Comparison of ENCODE assay signal across 9 cellular contexts in the genomic region with DNA sequence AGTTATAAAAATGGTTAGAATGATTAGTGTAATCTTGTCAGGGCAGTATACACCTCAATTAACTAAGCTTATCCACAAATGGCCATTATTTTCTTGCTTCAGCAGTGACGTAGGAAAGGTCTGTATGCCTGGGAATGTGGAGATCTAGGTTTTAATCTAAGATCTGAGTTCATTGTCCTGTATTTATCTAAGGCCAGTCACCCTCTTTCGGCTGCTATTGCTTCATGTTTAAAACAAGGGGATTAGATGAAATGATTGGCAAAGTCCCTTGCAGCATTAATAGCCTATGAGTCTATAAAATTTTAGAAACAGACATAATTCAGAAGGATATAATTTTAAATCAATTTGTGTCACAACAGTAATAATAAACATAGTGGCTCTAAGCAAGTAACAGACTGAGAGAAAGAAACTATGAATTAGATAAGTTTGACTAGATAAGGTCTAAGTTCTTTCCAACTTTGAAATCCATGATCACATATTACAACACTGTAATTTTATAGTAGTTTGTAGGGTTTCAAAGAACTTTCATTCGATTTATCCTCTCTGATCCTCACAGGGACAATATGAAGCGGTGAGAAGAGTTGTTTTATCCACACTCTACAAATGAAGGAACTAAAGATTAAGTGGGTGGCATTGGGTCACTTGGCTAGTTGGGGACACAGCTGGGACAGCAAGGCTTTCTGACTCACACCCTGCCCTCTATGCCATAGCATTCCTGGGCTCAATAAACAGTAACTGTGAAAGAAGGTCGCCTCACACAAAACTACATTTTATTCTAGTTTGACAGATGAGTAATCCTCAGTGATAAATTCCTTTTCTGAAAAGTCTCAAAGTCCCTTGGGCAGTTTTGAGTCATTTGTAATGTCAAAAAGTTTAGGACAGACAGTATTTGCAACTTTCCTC.
DNase-seq lines count a peak whose midpoint lies in the region; ATAC-seq and TF ChIP-seq lines count a peak whose summit lies in the region.
"Had no signal": no experiment of that assay in that cellular context is flagged by ENCODE, and none has a peak within 500 bp of the region (broad histone marks: within the 10 kb centered on the region; RNA-seq: fewer than 3 reads in every experiment).

No MANE protein-coding gene starts in this region.

- peaks cover 1% of the 10 kb centered on the region for H3K9me3 Mint-ChIP-seq in activated naive CD8-positive, alpha-beta T cell treated with anti-CD3 and anti-CD28 coated beads for 36 hours
- no peaks in the 10 kb centered on the region for H3K9me3 Mint-ChIP-seq in CD4-positive, alpha-beta T cell

- no peaks in the 10 kb centered on the region for H3K79me2 ChIP-seq in ACC112 (ENCODE audit: control insufficient read depth, insufficient read depth, low read length, unreplicated experiment)

- peak overlapping the region; percentile 92 for H3K27ac ChIP-seq in ACC112 (ENCODE audit: low read depth, low read length)
- no peak overlapping the region for H3K27ac ChIP-seq in CD4-positive, alpha-beta T cell (ENCODE audit: low read depth, low read length)

- peak overlapping the region; percentile 47 for H3K4me3 ChIP-seq in ACC112 (ENCODE audit: low read depth, low read length)

- H3K36me3 ChIP-seq in ACC112 (ENCODE audit: insufficient read depth, low read length): no peaks in the 10 kb centered on the region

- no peaks in the 10 kb centered on the region for H3K9me3 ChIP-seq in CD4-positive, alpha-beta T cell (ENCODE audit: control insufficient read depth, low read length)

- H3K4me3 Mint-ChIP-seq in activated naive CD8-positive, alpha-beta T cell treated with anti-CD3 and anti-CD28 coated beads for 36 hours: no peak overlapping the region
- no peak overlapping the region for H3K4me3 Mint-ChIP-seq in CD4-positive, alpha-beta T cell

- no peak for TF ChIP-seq CTCF in CD4-positive, alpha-beta T cell (IDR thresholded peaks at IDR 0.05)

- peak overlapping the region; percentile 37 for H3K27ac Mint-ChIP-seq in activated naive CD8-positive, alpha-beta T cell treated with anti-CD3 and anti-CD28 coated beads for 36 hours
- no peak overlapping the region for H3K27ac Mint-ChIP-seq in CD4-positive, alpha-beta T cell

- CTCF ChIA-PET in CD4-positive, alpha-beta T cell (lab: Charles Lee): no interaction called here

- no peaks in the 10 kb centered on the region for H3K27me3 ChIP-seq in ACC112 (ENCODE audit: insufficient read depth, low read length)
- H3K27me3 ChIP-seq in CD4-positive, alpha-beta T cell (ENCODE audit: control insufficient read depth, insufficient read depth, low read length): no peaks in the 10 kb centered on the region

- POLR2A ChIA-PET in CD4-positive, alpha-beta T cell (lab: Charles Lee): no interaction called here

- H3K4me1 ChIP-seq in ACC112 (ENCODE audit: control insufficient read depth, insufficient read depth, low read length, unreplicated experiment): peaks cover 15% of the 10 kb centered on the region

- peak; percentile 18 for DNase-seq in HCEC 1CT
- DNase-seq in activated naive CD8-positive, alpha-beta T cell treated with anti-CD3 and anti-CD28 coated beads for 36 hours: no peak
- DNase-seq in kidney tubule cell (ENCODE audit: low spot score): peak; percentile 72
- no peak for DNase-seq in CD4-positive, alpha-beta T cell
- DNase-seq in NCI-H2107 treated with DMSO at 0.1 percent for 48 hours (lab: John Stamatoyannopoulos, UW; ENCODE audit: unreplicated experiment): no peak
- DNase-seq in hippocampal formation (lab: John Stamatoyannopoulos, UW): no peak
- DNase-seq: COR-L47 had no signal

- intact Hi-C loops in CD4-positive, alpha-beta T cell (cut with DNase I, micrococcal nuclease): no loop called here

- H3K27me3 Mint-ChIP-seq in activated naive CD8-positive, alpha-beta T cell treated with anti-CD3 and anti-CD28 coated beads for 36 hours: peaks cover 9% of the 10 kb centered on the region
- H3K27me3 Mint-ChIP-seq in CD4-positive, alpha-beta T cell: no peaks in the 10 kb centered on the region

- peaks cover 14% of the 10 kb centered on the region for H3K4me1 Mint-ChIP-seq in activated naive CD8-positive, alpha-beta T cell treated with anti-CD3 and anti-CD28 coated beads for 36 hours
- H3K4me1 Mint-ChIP-seq in CD4-positive, alpha-beta T cell (ENCODE audit: low read depth): no peaks in the 10 kb centered on the region

- ATAC-seq in CD4-positive, alpha-beta T cell (ENCODE audit: poor library complexity): no peak
- no peak for ATAC-seq in GM18870 (IDR thresholded peaks at IDR 0.05; ENCODE audit: unreplicated experiment)

- H2AFZ ChIP-seq in ACC112 (ENCODE audit: low read length, unreplicated experiment): peak overlapping the region; percentile 63

- no peaks in the 10 kb centered on the region for H3K36me3 Mint-ChIP-seq in activated naive CD8-positive, alpha-beta T cell treated with anti-CD3 and anti-CD28 coated beads for 36 hours
- no peaks in the 10 kb centered on the region for H3K36me3 Mint-ChIP-seq in CD4-positive, alpha-beta T cell (ENCODE audit: low read depth)

Comparison
In these comparisons a context has a peak if more than half of its experiments do, and no peak if none do; other contexts are left out.
1. DNase-seq: peak in HCEC 1CT (single experiment) and kidney tubule cell (single experiment); none in activated naive CD8-positive, alpha-beta T cell treated with anti-CD3 and anti-CD28 coated beads for 36 hours (single experiment), CD4-positive, alpha-beta T cell (0 of 10), NCI-H2107 treated with DMSO at 0.1 percent for 48 hours (single experiment) and hippocampal formation (0 of 2).